ENCODE assay signal across 1 cellular context in genomic region chr1:16142383-16142995, GRCh38.
TF ChIP-seq lines count a peak whose summit lies in the region.

No MANE protein-coding gene starts in this region.

TF ChIP-seq in endothelial cell of umbilical vein, 7 proteins besides CTCF, POLR2A, EP300 and RAD21 (continued from another document):
- TF ChIP-seq GATA2 (IDR thresholded peaks at IDR 0.05; ENCODE audit: insufficient read depth, insufficient read length, low read depth, low read length) (no peak), MYC (IDR thresholded peaks at IDR 0.05; ENCODE audit: low read depth, low read length) (no peak), FOS (IDR thresholded peaks at IDR 0.05; ENCODE audit: borderline replicate concordance, insufficient read depth, low read length) (no peak), MAX (IDR thresholded peaks at IDR 0.05; ENCODE audit: insufficient read depth, insufficient read length) (no peak), JUN (IDR thresholded peaks at IDR 0.05; ENCODE audit: borderline replicate concordance, insufficient read depth, insufficient read length, low read depth) (no peak), EZH2 (IDR thresholded peaks at IDR 0.05; ENCODE audit: borderline replicate concordance, low read depth, low read length, severe bottlenecking) (no peak)
